In genomic region chr2:97991081-97991856, GRCh38 we compare ENCODE assay signal across 17 cellular contexts. TPM values are rescaled to one million over a fixed set of nuclear protein-coding genes. Genes with fewer than 3 reads are reported as not detected.
DNase-seq lines count a peak whose midpoint lies in the region; ATAC-seq, FAIRE-seq and TF ChIP-seq lines count a peak whose summit lies in the region.
"Had no signal": no experiment of that assay in that cellular context is flagged by ENCODE, and none has a peak within 500 bp of the region (broad histone marks: within the 10 kb centered on the region; RNA-seq: fewer than 3 reads in every experiment).

No MANE protein-coding gene starts in this region.

- H3K9ac ChIP-seq in K562 (ENCODE audit: insufficient read depth in 1 of 2, low read depth in 2 of 2, low read length in 2 of 2): no peak overlapping the region

- H3K4me1 ChIP-seq in K562 (replicated peaks in 1 of 2; ENCODE audit: control insufficient read depth in 2 of 2, insufficient read depth in 2 of 2, low read length in 2 of 2): peaks cover 6% of the 10 kb centered on the region in 2 experiments; a peak in 4 of 5 replicates

- TF ChIP-seq POLR2A in K562 (conservative IDR thresholded peaks at IDR 0.05): no peak

- peaks cover 68% of the 10 kb centered on the region for H3K4me1 Mint-ChIP-seq in activated naive CD8-positive, alpha-beta T cell (ENCODE audit: low read depth)
- H3K4me1 Mint-ChIP-seq in activated naive CD8-positive, alpha-beta T cell treated with anti-CD3 and anti-CD28 coated beads for 36 hours: peaks cover 49% of the 10 kb centered on the region
- peaks cover 30% of the 10 kb centered on the region for H3K4me1 Mint-ChIP-seq in type B pancreatic cell (ENCODE audit: unreplicated experiment)

- TF ChIP-seq RAD21 in K562 (CRISPR knock-in tag; conservative IDR thresholded peaks at IDR 0.05 in 1 of 2, IDR thresholded peaks at IDR 0.05 in 1 of 2): no peak

- TF ChIP-seq EP300 in K562 (IDR thresholded peaks at IDR 0.05; ENCODE audit: low read length): no peak

- H3K27me3 ChIP-seq in K562 (ENCODE audit: control insufficient read depth in 2 of 2, insufficient read depth in 2 of 2, low read length in 2 of 2): no peaks in the 10 kb centered on the region
- H3K27me3 ChIP-seq: vagina had no signal

- peaks cover 90% of the 10 kb centered on the region for H3K79me2 ChIP-seq in K562 (ENCODE audit: control insufficient read depth, insufficient read depth, low read length)

- BruUV-seq in K562 (replicated peaks; lab: Mats Ljungman, UMichigan): no TSS peak

- no peak overlapping the region for H3K27ac ChIP-seq in K562 (ENCODE audit: extremely low read depth, low read depth, low read length)
- H3K27ac ChIP-seq: vagina had no signal

- H3K9me3 Mint-ChIP-seq in activated naive CD8-positive, alpha-beta T cell (ENCODE audit: low read depth): peaks cover 5% of the 10 kb centered on the region
- H3K9me3 Mint-ChIP-seq in activated naive CD8-positive, alpha-beta T cell treated with anti-CD3 and anti-CD28 coated beads for 36 hours: peaks cover 8% of the 10 kb centered on the region
- H3K9me3 Mint-ChIP-seq in type B pancreatic cell: peaks cover 18% of the 10 kb centered on the region
- H3K9me3 Mint-ChIP-seq: immature natural killer cell had no signal

- H3K27me3 Mint-ChIP-seq in activated naive CD8-positive, alpha-beta T cell: no peaks in the 10 kb centered on the region
- H3K27me3 Mint-ChIP-seq in activated naive CD8-positive, alpha-beta T cell treated with anti-CD3 and anti-CD28 coated beads for 36 hours: no peaks in the 10 kb centered on the region
- H3K27me3 Mint-ChIP-seq in type B pancreatic cell: no peaks in the 10 kb centered on the region

- no peaks in the 10 kb centered on the region for H3K36me3 ChIP-seq in K562 (ENCODE audit: control insufficient read depth, insufficient read depth, low read length)
- H3K36me3 ChIP-seq: vagina had no signal

- H3K4me3 Mint-ChIP-seq in activated naive CD8-positive, alpha-beta T cell: peak overlapping the region; percentile 21
- H3K4me3 Mint-ChIP-seq in activated naive CD8-positive, alpha-beta T cell treated with anti-CD3 and anti-CD28 coated beads for 36 hours: no peak overlapping the region
- peak overlapping the region; percentile 9 for H3K4me3 Mint-ChIP-seq in type B pancreatic cell
- H3K4me3 Mint-ChIP-seq: activated naive CD4-positive, alpha-beta T cell treated with anti-CD3 and anti-CD28 coated beads for 36 hours; immature natural killer cell had no signal

- 0 out of 2 replicates have a peak, but pooled peaks cover 2% of the 10 kb centered on the region for H3K9me3 ChIP-seq in K562 (replicated peaks; ENCODE audit: control insufficient read depth, insufficient read depth, low read depth, low read length)
- H3K9me3 ChIP-seq: vagina had no signal

- H3K4me2 ChIP-seq in K562 (ENCODE audit: insufficient read depth, low read length): no peak overlapping the region

- ATAC-seq in K562: no peak
- ATAC-seq: esophagus mucosa had no signal

- no peak overlapping the region for H3K4me3 ChIP-seq in K562
- H3K4me3 ChIP-seq: vagina had no signal

- H2AFZ ChIP-seq in K562 (ENCODE audit: low read depth, low read length): no peak overlapping the region

- H3K9me1 ChIP-seq in K562 (ENCODE audit: control insufficient read depth, insufficient read depth, low read length): no peaks in the 10 kb centered on the region

- WGBS in K562 (ENCODE audit: insufficient coverage, low coverage, missing lambda C conversion rate): 85% methylated on average over 7 of the region's 7 CpGs

- in situ Hi-C loops in K562 (cut with MboI): no loop called here

- intact Hi-C loops in K562 (cut with micrococcal nuclease) (no loop called here), posterior vena cava (cut with DNase I) (no loop called here)

- CTCF ChIA-PET in K562 (lab: Yijun Ruan, JAX; ENCODE audit: low intra/inter-chr PET ratio): no interaction called here

- TF ChIP-seq CTCF in K562 (IDR thresholded peaks at IDR 0.05 in 2 of 3, conservative IDR thresholded peaks at IDR 0.05 in 1 of 3; ENCODE audit: insufficient read depth in 2 of 3, low read depth in 1 of 3, low read length in 3 of 3): no peak
- TF ChIP-seq CTCF in type B pancreatic cell (conservative IDR thresholded peaks at IDR 0.05): no peak

- H3K27ac Mint-ChIP-seq in activated naive CD8-positive, alpha-beta T cell: no peak overlapping the region
- H3K27ac Mint-ChIP-seq in activated naive CD8-positive, alpha-beta T cell treated with anti-CD3 and anti-CD28 coated beads for 36 hours: no peak overlapping the region
- H3K27ac Mint-ChIP-seq in type B pancreatic cell: no peak overlapping the region
- H3K27ac Mint-ChIP-seq: activated naive CD4-positive, alpha-beta T cell treated with anti-CD3 and anti-CD28 coated beads for 36 hours; immature natural killer cell had no signal

- peaks cover 10% of the 10 kb centered on the region for H3K36me3 Mint-ChIP-seq in activated naive CD8-positive, alpha-beta T cell
- peaks cover 19% of the 10 kb centered on the region for H3K36me3 Mint-ChIP-seq in activated naive CD8-positive, alpha-beta T cell treated with anti-CD3 and anti-CD28 coated beads for 36 hours
- H3K36me3 Mint-ChIP-seq in type B pancreatic cell: peaks cover 14% of the 10 kb centered on the region
- H3K36me3 Mint-ChIP-seq: immature natural killer cell had no signal

- H4K20me1 ChIP-seq in K562 (replicated peaks; ENCODE audit: control insufficient read depth, insufficient read depth, low read length): peaks cover 4% of the 10 kb centered on the region; the same call in 1 of the 2 replicates

- POLR2A ChIA-PET in K562 (lab: Yijun Ruan, JAX): no interaction called here

- FAIRE-seq in K562 (lab: Jason Lieb, UNC): no peak

- DNase-seq in activated naive CD8-positive, alpha-beta T cell treated with anti-CD3 and anti-CD28 coated beads for 36 hours: no peak
- DNase-seq in NAMALWA (ENCODE audit: low spot score) (peak; percentile 44), K562 (ENCODE audit: extremely low read depth in 1 of 4, low spot score in 3 of 4) (no peak), type B pancreatic cell (ENCODE audit: extremely low spot score, unreplicated experiment) (no peak), activated gamma-delta T cell (lab: John Stamatoyannopoulos, UW) (no peak), posterior vena cava (ENCODE audit: low spot score) (no peak), HuH-7 (ENCODE audit: low spot score) (no peak)
- DNase-seq: ACHN; activated CD4-positive, alpha-beta T cell treated with anti-CD3 and anti-CD28 coated beads for 1 hour; activated CD8-positive, alpha-beta memory T cell treated with anti-CD3 and anti-CD28 coated beads, Interleukin-2, amount 50 U/mL, for 48 hours; activated naive CD4-positive, alpha-beta T cell treated with anti-CD3 and anti-CD28 coated beads for 36 hours; immature natural killer cell; NCI-H82; stimulated activated CD4-positive, alpha-beta T cell treated with anti-CD3 and anti-CD28 coated beads, Interleukin-12 subunit alpha, Interleukin-12 subunit beta, amount 100 ng/mL, for 4 hours had no signal

TF ChIP-seq in K562, 482 proteins besides CTCF, POLR2A, EP300 and RAD21 (continues in another document):
- peak; percentile 22 for TF ChIP-seq MEIS2 (IDR thresholded peaks at IDR 0.05; ENCODE audit: partially characterized antibody)

RNA-seq across cellular contexts. Expression of gene TMEM131, which starts 4.5 kb away (rescaled TPM):
- 10 to 100 TPM; 25.2 to 27.9 TPM for total RNA-seq in activated naive CD8-positive, alpha-beta T cell treated with anti-CD3 and anti-CD28 coated beads for 36 hours
- total RNA-seq in K562 (2011; cell fraction: chromatin; rRNA removed; ENCODE audit: low replicate concordance): 56.9 and 132 TPM in 2 replicates
- total RNA-seq in K562 (2011; cell fraction: nucleolus; rRNA removed): 27.5 and 28.5 TPM in 2 replicates
- 54.1 and 66.5 TPM in 2 replicates for total RNA-seq in K562 (2011; cell fraction: nucleoplasm; rRNA removed)
- total RNA-seq in K562 (2014; rRNA removed) (6.6 and 8.2 TPM in 2 replicates), K562 (2014; rRNA removed; fragmentation: Illumina TruSeq; extraction: Trizol) (11.2 and 12.4 TPM in 2 replicates), K562 (2015; rRNA removed; fragmentation: Illumina TruSeq; extraction: Trizol) (13.6 and 14.6 TPM in 2 replicates), K562 (2021) (20.4 and 22.1 TPM in 2 replicates), type B pancreatic cell (ENCODE audit: low replicate concordance) (34.8 and 41.3 TPM in 2 replicates), posterior vena cava (10 to 100 TPM; 37.7 to 37.8 TPM)
- polyA plus RNA-seq in K562 (2011; rRNA removed) (11.3 and 16.0 TPM in 2 replicates), K562 (2014; fragmentation: Illumina TruSeq; extraction: Trizol) (17.6 and 21.1 TPM in 2 replicates), K562 (2014; fragmentation: Nextera tagmentation; extraction: Ambion mirVana) (1 to 10 TPM; 2.5 to 2.8 TPM), K562 (2014; rRNA removed) (14.3 and 15.6 TPM in 2 replicates)
- polyA plus RNA-seq in K562 (2011; cell fraction: cytosol; rRNA removed): 6.2 and 8.7 TPM in 2 replicates
- 53.6 and 59.0 TPM in 2 replicates for polyA plus RNA-seq in K562 (2011; cell fraction: nucleus; rRNA removed)
- polyA plus RNA-seq in K562 (2012): 13.3 and 19.4 TPM in 2 replicates
- polyA minus RNA-seq in K562 (2011; rRNA and poly(A)+ RNA removed): 32.2 and 35.7 TPM in 2 replicates
- polyA minus RNA-seq in K562 (2011; cell fraction: cytosol; rRNA and poly(A)+ RNA removed): 9.0 and 13.8 TPM in 2 replicates
- polyA minus RNA-seq in K562 (2011; cell fraction: nucleus; rRNA and poly(A)+ RNA removed): 29.2 and 61.2 TPM in 2 replicates
